Comparison of ENCODE assay signal across 2 cellular contexts in the genomic region with DNA sequence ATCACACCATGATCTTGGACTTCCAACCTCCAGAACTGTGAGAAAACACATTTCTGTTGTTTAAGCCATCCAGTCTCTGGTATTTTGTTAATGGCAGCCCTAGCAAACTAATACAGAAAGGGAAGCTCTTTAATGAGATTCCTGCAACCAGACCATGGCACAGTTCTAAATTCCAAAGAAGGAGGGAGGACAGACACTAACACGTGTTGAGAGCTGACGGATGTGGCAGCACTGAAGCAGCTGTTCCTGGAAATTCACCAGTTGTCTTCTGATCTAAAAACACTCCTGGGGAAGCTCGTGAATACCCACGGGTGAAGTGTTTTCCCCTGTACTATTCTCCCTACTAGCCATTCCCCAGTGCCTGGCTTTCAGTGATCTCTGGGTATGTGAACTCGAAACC.
TF ChIP-seq lines count a peak whose summit lies in the region.

No MANE protein-coding gene starts in this region.

TF ChIP-seq in GM23338, 12 proteins besides CTCF, POLR2A, EP300 and RAD21 (continued from another document):
- TF ChIP-seq POLR2AphosphoS5 (IDR thresholded peaks at IDR 0.05; ENCODE audit: low read depth) (no peak), REST (IDR thresholded peaks at IDR 0.05; ENCODE audit: unreplicated experiment) (no peak), NANOG (IDR thresholded peaks at IDR 0.05; ENCODE audit: borderline replicate concordance) (no peak), ETS1 (IDR thresholded peaks at IDR 0.05) (no peak), EZH2 (IDR thresholded peaks at IDR 0.05; ENCODE audit: low read depth, unreplicated experiment) (no peak), JUNB (IDR thresholded peaks at IDR 0.05; ENCODE audit: unreplicated experiment) (no peak)

TF ChIP-seq in H1, 55 proteins besides CTCF, POLR2A, EP300 and RAD21 (continued from another document):
- TF ChIP-seq ZNF274 (IDR thresholded peaks at IDR 0.05; ENCODE audit: borderline replicate concordance, extremely low read depth, low read length) (no peak), ASH2L (IDR thresholded peaks at IDR 0.05; ENCODE audit: low read length) (no peak), CTBP2 (IDR thresholded peaks at IDR 0.05; ENCODE audit: borderline replicate concordance, insufficient read depth, insufficient read length, low read length) (no peak), GTF2F1 (IDR thresholded peaks at IDR 0.05; ENCODE audit: borderline replicate concordance, low read depth, low read length) (no peak), SUZ12 (IDR thresholded peaks at IDR 0.05; ENCODE audit: low read length) (no peak), TEAD4 (IDR thresholded peaks at IDR 0.05; ENCODE audit: low read depth, low read length) (no peak)
- TF ChIP-seq, protein P1, sequence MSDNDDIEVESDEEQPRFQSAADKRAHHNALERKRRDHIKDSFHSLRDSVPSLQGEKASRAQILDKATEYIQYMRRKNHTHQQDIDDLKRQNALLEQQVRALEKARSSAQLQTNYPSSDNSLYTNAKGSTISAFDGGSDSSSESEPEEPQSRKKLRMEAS (IDR thresholded peaks at IDR 0.05): no peak
